ENCODE assay signal across 17 cellular contexts in the genomic region with DNA sequence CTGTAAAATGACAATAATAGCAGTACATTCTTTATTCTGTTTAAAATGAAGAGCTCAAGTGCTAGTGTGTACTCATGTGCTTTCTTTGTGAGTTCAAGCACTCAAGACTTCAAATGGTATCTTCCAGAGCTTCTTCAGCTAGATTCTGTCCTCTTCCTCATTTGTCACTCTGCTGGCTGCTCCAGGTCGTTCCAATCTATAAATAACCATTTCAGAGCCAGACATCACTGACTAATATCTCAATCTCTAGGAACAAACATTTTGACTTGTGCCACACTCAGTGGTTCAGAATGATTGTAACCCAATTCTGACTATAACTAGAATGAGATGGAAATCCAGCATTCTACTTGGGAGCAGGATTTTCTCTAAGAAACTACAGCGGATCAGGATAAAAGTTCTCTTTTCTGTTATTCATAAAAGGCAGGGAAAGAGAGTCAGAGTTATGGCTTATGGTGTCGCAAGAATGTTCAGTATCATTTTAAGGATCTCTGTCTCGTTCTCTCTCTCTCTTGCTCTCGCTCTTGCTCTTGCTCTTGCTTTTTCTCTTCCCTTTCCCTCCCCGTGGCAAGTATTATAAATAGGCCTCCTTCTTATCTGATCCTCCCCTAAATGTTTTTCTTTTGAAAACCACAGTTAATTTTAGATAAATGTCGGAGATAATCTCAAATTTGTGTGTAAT.
DNase-seq lines count a peak whose midpoint lies in the region; ATAC-seq and TF ChIP-seq lines count a peak whose summit lies in the region.
"Had no signal": no experiment of that assay in that cellular context is flagged by ENCODE, and none has a peak within 500 bp of the region (broad histone marks: within the 10 kb centered on the region; RNA-seq: fewer than 3 reads in every experiment).

No MANE protein-coding gene starts in this region.

- peaks cover 9% of the 10 kb centered on the region for H3K4me1 Mint-ChIP-seq in activated CD4-positive, alpha-beta T cell treated with anti-CD3 and anti-CD28 coated beads, Interleukin-2, amount 10 ng/mL, durations not matched to agents 7 days and 5 days
- H3K4me1 Mint-ChIP-seq in activated T-helper 2 cell treated with anti-CD3 and anti-CD28 coated beads, Interferon-gamma antibody, Interleukin-2, Interleukin-4, amounts not matched to agents 10 μg/mL and 5 μg/mL and 100 μg/mL, durations not matched to agents 14 hours and 24 hours and 36 hours (ENCODE audit: low read depth) = peaks cover 39% of the 10 kb centered on the region
- H3K4me1 Mint-ChIP-seq: activated B cell treated with CpG ODN at 0.5 μM for 24 hours; activated naive CD8-positive, alpha-beta T cell treated with anti-CD3 and anti-CD28 coated beads for 36 hours had no signal

- H3K27me3 ChIP-seq in vagina = no peaks in the 10 kb centered on the region
- H3K27me3 ChIP-seq: Peyer's patch had no signal

- H3K36me3 ChIP-seq in mesodermal cell (ENCODE audit: control insufficient read depth, insufficient read depth, low read length) = no peaks in the 10 kb centered on the region
- H3K36me3 ChIP-seq in vagina = no peaks in the 10 kb centered on the region
- H3K36me3 ChIP-seq: Peyer's patch had no signal

- H3K9me3 ChIP-seq in mesodermal cell (ENCODE audit: control insufficient read depth, low read length) = no peaks in the 10 kb centered on the region
- no peaks in the 10 kb centered on the region for H3K9me3 ChIP-seq in vagina
- H3K9me3 ChIP-seq: Peyer's patch had no signal

- H3K9me3 Mint-ChIP-seq in activated CD4-positive, alpha-beta T cell treated with anti-CD3 and anti-CD28 coated beads, Interleukin-2, amount 10 ng/mL, durations not matched to agents 7 days and 5 days = peaks cover 3% of the 10 kb centered on the region
- peaks cover 19% of the 10 kb centered on the region for H3K9me3 Mint-ChIP-seq in activated T-helper 2 cell treated with anti-CD3 and anti-CD28 coated beads, Interferon-gamma antibody, Interleukin-2, Interleukin-4, amounts not matched to agents 10 μg/mL and 5 μg/mL and 100 μg/mL, durations not matched to agents 14 hours and 24 hours and 36 hours
- H3K9me3 Mint-ChIP-seq: activated B cell treated with CpG ODN at 0.5 μM for 24 hours; activated naive CD8-positive, alpha-beta T cell treated with anti-CD3 and anti-CD28 coated beads for 36 hours had no signal

- peaks cover 4% of the 10 kb centered on the region for H3K27me3 Mint-ChIP-seq in activated CD4-positive, alpha-beta T cell treated with anti-CD3 and anti-CD28 coated beads, Interleukin-2, amount 10 ng/mL, durations not matched to agents 7 days and 5 days
- H3K27me3 Mint-ChIP-seq in activated T-helper 2 cell treated with anti-CD3 and anti-CD28 coated beads, Interferon-gamma antibody, Interleukin-2, Interleukin-4, amounts not matched to agents 10 μg/mL and 5 μg/mL and 100 μg/mL, durations not matched to agents 14 hours and 24 hours and 36 hours (ENCODE audit: low read depth) = peaks cover 7% of the 10 kb centered on the region

- peaks cover 2% of the 10 kb centered on the region for H3K36me3 Mint-ChIP-seq in activated CD4-positive, alpha-beta T cell treated with anti-CD3 and anti-CD28 coated beads, Interleukin-2, amount 10 ng/mL, durations not matched to agents 7 days and 5 days (ENCODE audit: low read depth)
- H3K36me3 Mint-ChIP-seq in activated T-helper 2 cell treated with anti-CD3 and anti-CD28 coated beads, Interferon-gamma antibody, Interleukin-2, Interleukin-4, amounts not matched to agents 10 μg/mL and 5 μg/mL and 100 μg/mL, durations not matched to agents 14 hours and 24 hours and 36 hours (ENCODE audit: low read depth) = peaks cover 10% of the 10 kb centered on the region
- H3K36me3 Mint-ChIP-seq: activated naive CD8-positive, alpha-beta T cell treated with anti-CD3 and anti-CD28 coated beads for 36 hours had no signal

- POLR2A ChIA-PET in activated CD4-positive, alpha-beta T cell treated with anti-CD3 and anti-CD28 coated beads, Interleukin-2, amount 10 ng/mL, durations not matched to agents 7 days and 5 days (lab: Charles Lee) = no interaction called here

- H3K27ac ChIP-seq in mesodermal cell (ENCODE audit: low read depth, low read length, severe bottlenecking) = peak overlapping the region; percentile 47
- H3K27ac ChIP-seq in vagina = peak overlapping the region; percentile 41
- H3K27ac ChIP-seq: Peyer's patch had no signal

- TF ChIP-seq CTCF in vagina (IDR thresholded peaks at IDR 0.05) = no peak

- 90 to 95% methylated on average over 4 of the region's 7 CpGs for WGBS in mesodermal cell (ENCODE audit: insufficient coverage in 2 of 2), 2 experiments

- TF ChIP-seq POLR2A in vagina (IDR thresholded peaks at IDR 0.05) = no peak

- intact Hi-C loops in activated T-helper 2 cell treated with anti-CD3 and anti-CD28 coated beads, Interferon-gamma antibody, Interleukin-2, Interleukin-4, amounts not matched to agents 10 μg/mL and 5 μg/mL and 100 μg/mL, durations not matched to agents 14 hours and 24 hours and 36 hours (cut with micrococcal nuclease) = loop anchor here (2.0 to 10.0 kb wide), 6 partner anchors 40 to 942 kb away; a partner anchor contains a TSS
- intact Hi-C loops in vagina (cut with DNase I) = no loop called here

- ATAC-seq in GM19455 (IDR thresholded peaks at IDR 0.05; ENCODE audit: unreplicated experiment) (no peak), HG02642 (IDR thresholded peaks at IDR 0.05; ENCODE audit: poor library complexity, unreplicated experiment) (no peak), HG02938 (IDR thresholded peaks at IDR 0.05; ENCODE audit: unreplicated experiment) (no peak)

- no peak for DNase-seq in activated CD4-positive, alpha-beta T cell treated with anti-CD3 and anti-CD28 coated beads, Interleukin-2, amount 10 ng/mL, durations not matched to agents 7 days and 5 days
- no peak for DNase-seq in activated CD4-positive, alpha-beta T cell treated with anti-CD3 and anti-CD28 coated beads, Interleukin-2, amount 50 U/mL, for 4 hours
- no peak for DNase-seq in activated T-helper 2 cell treated with anti-CD3 and anti-CD28 coated beads, Interferon-gamma antibody, Interleukin-2, Interleukin-4, amounts not matched to agents 10 μg/mL and 5 μg/mL and 100 μg/mL, durations not matched to agents 14 hours and 24 hours and 36 hours (ENCODE audit: low spot score)
- no peak for DNase-seq in vagina (ENCODE audit: extremely low spot score in 2 of 2)
- DNase-seq: activated B cell treated with CpG ODN at 0.5 μM for 24 hours; activated naive CD8-positive, alpha-beta T cell treated with anti-CD3 and anti-CD28 coated beads for 36 hours; caudate nucleus; DMS79; foreskin melanocyte; NCI-H526 treated with DMSO at 0.1 percent for 48 hours; nephron progenitor cell; Peyer's patch; stimulated activated CD4-positive, alpha-beta T cell treated with anti-CD3 and anti-CD28 coated beads, Interleukin-1b, Interleukin-23, amount 100 ng/mL, for 48 hours had no signal

- peaks cover 15% of the 10 kb centered on the region for H3K4me1 ChIP-seq in mesodermal cell (ENCODE audit: control insufficient read depth, insufficient read depth, low read length, poor library complexity, severe bottlenecking)
- H3K4me1 ChIP-seq in vagina = peaks cover 19% of the 10 kb centered on the region

- no peak overlapping the region for H3K4me3 ChIP-seq in mesodermal cell (ENCODE audit: extremely low read depth, insufficient read depth, low read length, poor library complexity, severe bottlenecking)
- H3K4me3 ChIP-seq in vagina = no peak overlapping the region
- H3K4me3 ChIP-seq: Peyer's patch had no signal

- no peak overlapping the region for H3K4me3 Mint-ChIP-seq in activated CD4-positive, alpha-beta T cell treated with anti-CD3 and anti-CD28 coated beads, Interleukin-2, amount 10 ng/mL, durations not matched to agents 7 days and 5 days
- H3K4me3 Mint-ChIP-seq in activated T-helper 2 cell treated with anti-CD3 and anti-CD28 coated beads, Interferon-gamma antibody, Interleukin-2, Interleukin-4, amounts not matched to agents 10 μg/mL and 5 μg/mL and 100 μg/mL, durations not matched to agents 14 hours and 24 hours and 36 hours (ENCODE audit: low read depth) = peak overlapping the region; percentile 47
- H3K4me3 Mint-ChIP-seq: activated B cell treated with CpG ODN at 0.5 μM for 24 hours; activated naive CD8-positive, alpha-beta T cell treated with anti-CD3 and anti-CD28 coated beads for 36 hours; nephron progenitor cell had no signal

- H3K27ac Mint-ChIP-seq in activated CD4-positive, alpha-beta T cell treated with anti-CD3 and anti-CD28 coated beads, Interleukin-2, amount 10 ng/mL, durations not matched to agents 7 days and 5 days = peak overlapping the region; percentile 57
- H3K27ac Mint-ChIP-seq in activated T-helper 2 cell treated with anti-CD3 and anti-CD28 coated beads, Interferon-gamma antibody, Interleukin-2, Interleukin-4, amounts not matched to agents 10 μg/mL and 5 μg/mL and 100 μg/mL, durations not matched to agents 14 hours and 24 hours and 36 hours = peak overlapping the region; percentile 63
- H3K27ac Mint-ChIP-seq: activated B cell treated with CpG ODN at 0.5 μM for 24 hours; activated naive CD8-positive, alpha-beta T cell treated with anti-CD3 and anti-CD28 coated beads for 36 hours had no signal

- CTCF ChIA-PET in activated CD4-positive, alpha-beta T cell treated with anti-CD3 and anti-CD28 coated beads, Interleukin-2, amount 10 ng/mL, durations not matched to agents 7 days and 5 days (lab: Charles Lee) = interaction anchor here (0.6 to 1.5 kb wide), 2 partner anchors 10 to 202 kb away, joined by 3 to 4 read pairs; no protein-coding TSS in a partner anchor
